Comparison of ENCODE assay signal across 8 cellular contexts in the genomic region with DNA sequence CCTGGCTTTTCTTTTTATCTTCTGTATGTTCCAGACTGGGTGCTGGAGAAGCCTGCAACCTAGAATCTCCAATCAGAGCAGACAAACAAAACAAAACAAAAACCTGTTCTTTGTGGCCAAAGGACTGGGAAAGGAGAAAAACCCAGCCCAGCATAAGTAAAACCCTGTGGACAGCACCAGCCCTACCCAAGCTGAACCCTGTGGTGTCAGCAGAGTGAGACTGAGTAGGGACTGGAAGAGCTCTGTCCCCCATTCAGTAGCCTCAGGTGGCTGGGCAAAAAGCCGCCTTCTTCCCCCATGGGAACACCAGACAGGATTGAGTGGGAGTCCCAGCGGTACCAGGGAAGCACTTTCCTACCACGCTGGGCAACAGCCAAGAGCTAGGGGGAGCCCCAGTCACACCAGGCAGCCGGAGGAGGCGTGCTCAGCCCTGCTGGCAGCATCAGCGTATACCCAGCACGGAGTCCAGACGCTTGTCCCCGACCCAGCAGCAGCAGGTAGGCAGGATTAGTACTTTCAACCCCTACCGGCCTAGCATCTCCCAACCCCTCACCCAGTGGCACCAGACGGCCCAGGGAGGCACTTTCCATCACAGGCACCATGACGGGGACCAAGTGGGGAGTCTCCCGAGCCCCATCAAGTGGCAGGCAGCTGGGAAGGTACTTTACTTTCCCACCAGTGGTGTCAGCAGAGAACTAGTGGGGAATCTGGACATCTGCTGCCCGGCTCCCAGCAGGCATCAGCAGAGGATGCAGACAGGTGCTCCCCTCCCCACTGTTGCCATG. TPM values are rescaled to one million over a fixed set of nuclear protein-coding genes. Genes with fewer than 3 reads are reported as not detected.
DNase-seq lines count a peak whose midpoint lies in the region; ATAC-seq and TF ChIP-seq lines count a peak whose summit lies in the region.

No MANE protein-coding gene starts in this region.

- 1% methylated on average over 14 of the region's 14 CpGs for WGBS in sigmoid colon, 2 donors

- peak; percentile 94 for ATAC-seq in HG02885 (IDR thresholded peaks at IDR 0.05; ENCODE audit: poor library complexity, unreplicated experiment)

- no peak for TF ChIP-seq EP300 in sigmoid colon (IDR thresholded peaks at IDR 0.05)

- DNase-seq in NCI-H187 (lab: John Stamatoyannopoulos, UW), result peak; percentile 9 to 46
- DNase-seq in NCI-H187 treated with DMSO at 0.1 percent for 48 hours (lab: John Stamatoyannopoulos, UW), result no peak
- DNase-seq in NCI-H1694 (lab: John Stamatoyannopoulos, UW), result peak; percentile 73
- DNase-seq in T-helper 22 cell (ENCODE audit: low read depth), result peak; percentile 11
- DNase-seq in brain microvascular endothelial cell, result peak; percentile 58
- DNase-seq in sigmoid colon, result peak; percentile 89

- H3K4me1 ChIP-seq in iPS-15b (ENCODE audit: control insufficient read depth, insufficient read depth, low read length), result peaks cover 2% of the 10 kb centered on the region
- no peaks in the 10 kb centered on the region for H3K4me1 ChIP-seq in sigmoid colon

- no peaks in the 10 kb centered on the region for H3K36me3 ChIP-seq in brain microvascular endothelial cell (replicated peaks)
- no peaks in the 10 kb centered on the region for H3K36me3 ChIP-seq in iPS-15b (ENCODE audit: control insufficient read depth, insufficient read depth, low read length)
- H3K36me3 ChIP-seq in sigmoid colon, result no peaks in the 10 kb centered on the region

- no peak overlapping the region for H3K9ac ChIP-seq in iPS-15b (ENCODE audit: low read depth, low read length)

- no peak for TF ChIP-seq POLR2A in sigmoid colon (IDR thresholded peaks at IDR 0.05)

- TF ChIP-seq CTCF in brain microvascular endothelial cell (IDR thresholded peaks at IDR 0.05; ENCODE audit: low read depth, low read length, missing control alignments), result peak; percentile 75
- TF ChIP-seq CTCF in sigmoid colon (IDR thresholded peaks at IDR 0.05), result peak; percentile 46 to 66 (median 54)

- H3K9me3 ChIP-seq in iPS-15b (ENCODE audit: control insufficient read depth, insufficient read depth, low read length), result no peaks in the 10 kb centered on the region
- no peaks in the 10 kb centered on the region for H3K9me3 ChIP-seq in sigmoid colon

- peak overlapping the region; percentile 63 for H3K4me3 ChIP-seq in brain microvascular endothelial cell (ENCODE audit: low read depth, low read length)
- H3K4me3 ChIP-seq in iPS-15b (ENCODE audit: low read depth, low read length), result peak overlapping the region; percentile 73
- H3K4me3 ChIP-seq in sigmoid colon, result peak overlapping the region; percentile 23 to 49 (median 44)

- H3K27ac ChIP-seq in brain microvascular endothelial cell (no peak overlapping the region), sigmoid colon (peak overlapping the region in 2 of 4 donors; percentile 31 to 64)

- intact Hi-C loops in sigmoid colon (cut with DNase I), result loop anchor here (2.0 to 10.0 kb wide), 3 partner anchors 75 to 191 kb away; no protein-coding TSS in a partner anchor

- H3K27me3 ChIP-seq in brain microvascular endothelial cell (replicated peaks) (no peaks in the 10 kb centered on the region), iPS-15b (ENCODE audit: control insufficient read depth, insufficient read depth, low read length) (no peaks in the 10 kb centered on the region), sigmoid colon (no peaks in the 10 kb centered on the region)

- in situ Hi-C loops in brain microvascular endothelial cell (cut with HindIII; ENCODE audit: low pct_ligation_motif_present, low sequenced_read_pairs), result no loop called here

RNA-seq across cellular contexts. Expression of a gene that starts 8.6 kb away (rescaled TPM):
- total RNA-seq in sigmoid colon, result 1 to 10 TPM; 5.3 to 7.8 (median 7.0) TPM
- polyA plus RNA-seq in sigmoid colon, result 1 to 10 TPM in 2 of 3 donors, under 1 TPM in 1; 0.60 to 4.0 (median 2.3) TPM
